ENCODE assay signal across 8 cellular contexts in the genomic region with DNA sequence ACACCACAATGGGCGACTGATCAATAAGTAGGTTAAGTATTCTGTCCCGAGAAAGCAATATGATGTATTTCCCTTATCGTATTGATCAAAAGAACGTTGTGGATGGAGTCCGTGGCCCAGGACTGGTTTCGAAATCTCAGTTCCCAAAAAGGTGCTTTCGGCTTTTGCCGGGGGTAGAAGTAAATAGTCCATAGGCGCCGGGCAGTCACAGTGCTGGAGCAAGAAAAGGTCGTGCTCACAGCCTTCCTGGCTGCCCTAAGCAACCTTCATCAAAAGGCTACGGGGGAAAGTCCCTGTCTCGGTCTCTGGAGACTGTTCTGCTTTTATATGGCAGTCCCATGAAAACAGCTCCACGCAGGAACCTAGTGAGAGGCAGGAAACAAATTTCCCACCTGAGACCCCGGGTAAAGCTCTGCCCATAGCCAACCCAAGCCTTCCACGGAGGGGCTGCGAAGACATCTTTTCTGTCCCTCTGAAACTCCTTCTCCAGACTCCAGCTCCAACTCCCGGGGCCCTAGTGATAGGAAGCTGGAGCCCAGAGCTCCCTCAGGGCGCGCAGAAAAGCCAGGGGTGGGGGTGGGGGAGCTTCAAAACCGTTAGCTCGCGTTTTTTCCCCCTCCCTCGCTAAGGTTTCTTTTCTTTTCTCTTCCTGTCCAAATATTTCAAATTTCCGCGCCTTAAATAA. TPM values are rescaled to one million over a fixed set of nuclear protein-coding genes. Genes with fewer than 3 reads are reported as not detected.
DNase-seq lines count a peak whose midpoint lies in the region; ATAC-seq and TF ChIP-seq lines count a peak whose summit lies in the region.

No MANE protein-coding gene starts in this region.

- peaks cover 50% of the 10 kb centered on the region for H3K4me1 Mint-ChIP-seq in activated CD8-positive, alpha-beta T cell treated with anti-CD3 and anti-CD28 coated beads, Interleukin-2, amount 10 ng/mL, durations not matched to agents 7 days and 5 days (ENCODE audit: low read depth)
- peaks cover 10% of the 10 kb centered on the region for H3K4me1 Mint-ChIP-seq in neural progenitor cell

- H3K9me3 ChIP-seq in BLaER1 treated with 17β-estradiol and CSF1 and Interleukin-3, amounts not matched to agents 10 nM and 100 nM (replicated peaks in 1 of 11), result no peaks in the 10 kb centered on the region
- no peaks in the 10 kb centered on the region for H3K9me3 ChIP-seq in neural progenitor cell (ENCODE audit: low read depth)

- peak overlapping the region; percentile 83 for H3K4me3 Mint-ChIP-seq in activated CD8-positive, alpha-beta T cell treated with anti-CD3 and anti-CD28 coated beads, Interleukin-2, amount 10 ng/mL, durations not matched to agents 7 days and 5 days
- peak overlapping the region; percentile 24 for H3K4me3 Mint-ChIP-seq in neural progenitor cell

- H3K27ac ChIP-seq in BLaER1 treated with 17β-estradiol and CSF1 and Interleukin-3, amounts not matched to agents 10 nM and 100 nM, result no peak overlapping the region
- no peak overlapping the region for H3K27ac ChIP-seq in neural progenitor cell

- H3K4me1 ChIP-seq in BLaER1 treated with 17β-estradiol and CSF1 and Interleukin-3, amounts not matched to agents 10 nM and 100 nM, result peaks cover 11 to 20% (median 15%) of the 10 kb centered on the region in 10 experiments; a peak in 17 of 20 replicates
- peaks cover 16% of the 10 kb centered on the region for H3K4me1 ChIP-seq in neural progenitor cell

- H3K27ac Mint-ChIP-seq in activated CD8-positive, alpha-beta T cell treated with anti-CD3 and anti-CD28 coated beads, Interleukin-2, amount 10 ng/mL, durations not matched to agents 7 days and 5 days, result peak overlapping the region; percentile 85
- H3K27ac Mint-ChIP-seq in neural progenitor cell, result no peak overlapping the region

- ATAC-seq in GM18520 (IDR thresholded peaks at IDR 0.05; ENCODE audit: unreplicated experiment) (peak; percentile 35), HG02970 (IDR thresholded peaks at IDR 0.05; ENCODE audit: low FRiP score, unreplicated experiment) (peak; percentile 46)
- peak; percentile 67 for ATAC-seq in activated CD8-positive, alpha-beta T cell treated with anti-CD3 and anti-CD28 coated beads, Interleukin-2, amount 10 ng/mL, durations not matched to agents 7 days and 5 days

- peak overlapping the region in 3 of 11 experiments; percentile 15 to 45 (median 26); a peak in 3 of 22 replicates for H3K9ac ChIP-seq in BLaER1 treated with 17β-estradiol and CSF1 and Interleukin-3, amounts not matched to agents 10 nM and 100 nM
- no peak overlapping the region for H3K9ac ChIP-seq in neural progenitor cell

- no peaks in the 10 kb centered on the region for H3K9me3 Mint-ChIP-seq in activated CD8-positive, alpha-beta T cell treated with anti-CD3 and anti-CD28 coated beads, Interleukin-2, amount 10 ng/mL, durations not matched to agents 7 days and 5 days (ENCODE audit: insufficient read depth)
- peaks cover 2% of the 10 kb centered on the region for H3K9me3 Mint-ChIP-seq in neural progenitor cell

- TF ChIP-seq CTCF in fibroblast of the aortic adventitia (IDR thresholded peaks at IDR 0.05; ENCODE audit: insufficient read depth, low read length) (no peak), neural progenitor cell (IDR thresholded peaks at IDR 0.05) (no peak)

- H3K4me2 ChIP-seq in BLaER1 treated with 17β-estradiol and CSF1 and Interleukin-3, amounts not matched to agents 10 nM and 100 nM, result peak overlapping the region; percentile 63 to 95 (median 77)
- H3K4me2 ChIP-seq in neural progenitor cell, result peak overlapping the region; percentile 96

- H3K36me3 ChIP-seq in BLaER1 treated with 17β-estradiol and CSF1 and Interleukin-3, amounts not matched to agents 10 nM and 100 nM, result no peaks in the 10 kb centered on the region
- no peaks in the 10 kb centered on the region for H3K36me3 ChIP-seq in neural progenitor cell

- H3K4me3 ChIP-seq in BLaER1 treated with 17β-estradiol and CSF1 and Interleukin-3, amounts not matched to agents 10 nM and 100 nM, result peak overlapping the region in 9 of 10 experiments; percentile 44 to 67 (median 48); a peak in 16 of 20 replicates
- H3K4me3 ChIP-seq in fibroblast of the aortic adventitia (ENCODE audit: low read depth, low read length), result peak overlapping the region; percentile 79
- H3K4me3 ChIP-seq in neural progenitor cell, result peak overlapping the region; percentile 56

- H3K79me2 ChIP-seq in neural progenitor cell (ENCODE audit: low read depth), result no peaks in the 10 kb centered on the region

- peaks cover 7% of the 10 kb centered on the region for H3K27me3 Mint-ChIP-seq in activated CD8-positive, alpha-beta T cell treated with anti-CD3 and anti-CD28 coated beads, Interleukin-2, amount 10 ng/mL, durations not matched to agents 7 days and 5 days (ENCODE audit: low read depth)
- H3K27me3 Mint-ChIP-seq in neural progenitor cell (ENCODE audit: insufficient read depth, low read depth), result peaks cover 69% of the 10 kb centered on the region

- peaks cover 46% of the 10 kb centered on the region for H3K36me3 Mint-ChIP-seq in activated CD8-positive, alpha-beta T cell treated with anti-CD3 and anti-CD28 coated beads, Interleukin-2, amount 10 ng/mL, durations not matched to agents 7 days and 5 days (ENCODE audit: low read depth)
- no peaks in the 10 kb centered on the region for H3K36me3 Mint-ChIP-seq in neural progenitor cell

- peak overlapping the region; percentile 76 for H2AFZ ChIP-seq in neural progenitor cell (replicated peaks)

- peaks cover 51% of the 10 kb centered on the region for H3F3A ChIP-seq in neural progenitor cell (ENCODE audit: low read depth)

- H4K20me1 ChIP-seq in BLaER1 treated with 17β-estradiol and CSF1 and Interleukin-3, amounts not matched to agents 10 nM and 100 nM, result peaks cover 0 to 63% (median 38%) of the 10 kb centered on the region in 11 experiments; a peak in 19 of 22 replicates
- peaks cover 72% of the 10 kb centered on the region for H4K20me1 ChIP-seq in neural progenitor cell (ENCODE audit: low read depth)

- peaks cover 95 to 100% (median 96%) of the 10 kb centered on the region in 11 experiments for H3K27me3 ChIP-seq in BLaER1 treated with 17β-estradiol and CSF1 and Interleukin-3, amounts not matched to agents 10 nM and 100 nM
- peaks cover 100% of the 10 kb centered on the region for H3K27me3 ChIP-seq in neural progenitor cell

- POLR2A ChIA-PET in activated CD8-positive, alpha-beta T cell treated with anti-CD3 and anti-CD28 coated beads, Interleukin-2, amount 10 ng/mL, durations not matched to agents 7 days and 5 days (lab: Charles Lee), result interaction anchor here (0.6 to 4.1 kb wide), 6 partner anchors 8 to 318 kb away, joined by 3 to 85 read pairs (median 6); partner anchors contain the start of genes CDKN2C and FAF1

- DNase-seq in NCI-H2196 (lab: John Stamatoyannopoulos, UW; ENCODE audit: unreplicated experiment) (peak; percentile 81), fibroblast of the aortic adventitia (ENCODE audit: low read depth) (peak; percentile 74), neural progenitor cell (ENCODE audit: low spot score) (peak; percentile 48), middle frontal gyrus (ENCODE audit: extremely low spot score, low spot score) (no peak)
- DNase-seq in activated CD8-positive, alpha-beta T cell treated with anti-CD3 and anti-CD28 coated beads, Interleukin-2, amount 10 ng/mL, durations not matched to agents 7 days and 5 days, result peak; percentile 44

- CTCF ChIA-PET in activated CD8-positive, alpha-beta T cell treated with anti-CD3 and anti-CD28 coated beads, Interleukin-2, amount 10 ng/mL, durations not matched to agents 7 days and 5 days (lab: Charles Lee), result interaction anchor here (0.9 to 3.2 kb wide), 4 partner anchors 8 to 212 kb away, joined by 4 to 20 read pairs (median 11); partner anchors contain the start of gene FAF1

RNA-seq across cellular contexts. Expression of gene CDKN2C, which starts 7.0 kb away (rescaled TPM):
- 10 to 100 TPM; 82.0 to 82.5 TPM for total RNA-seq in activated CD8-positive, alpha-beta T cell treated with anti-CD3 and anti-CD28 coated beads, Interleukin-2, amount 10 ng/mL, durations not matched to agents 7 days and 5 days
- total RNA-seq in fibroblast of the aortic adventitia (ENCODE audit: low replicate concordance) (15.3 and 34.1 TPM in 2 replicates), neural progenitor cell (ENCODE audit: low replicate concordance) (0.11 and 0.65 TPM in 2 replicates)

RNA-seq across cellular contexts. Expression of gene FAF1, which starts 17.0 kb away (rescaled TPM):
- total RNA-seq in activated CD8-positive, alpha-beta T cell treated with anti-CD3 and anti-CD28 coated beads, Interleukin-2, amount 10 ng/mL, durations not matched to agents 7 days and 5 days, result 100 to 1,000 TPM in 1 of 2 experiments, 10 to 100 TPM in 1; 95.6 to 104 TPM
- 93.8 and 100 TPM in 2 replicates for total RNA-seq in fibroblast of the aortic adventitia (ENCODE audit: low replicate concordance)
- total RNA-seq in neural progenitor cell (ENCODE audit: low replicate concordance), result 78.0 and 103 TPM in 2 replicates
